ENCODE assay signal across 8 cellular contexts in genomic region chr1:165842363-165843129, GRCh38. TPM values are rescaled to one million over a fixed set of nuclear protein-coding genes. Genes with fewer than 3 reads are reported as not detected.
DNase-seq lines count a peak whose midpoint lies in the region; ATAC-seq lines count a peak whose summit lies in the region.

No MANE protein-coding gene starts in this region.

- no peaks in the 10 kb centered on the region for H3K9me3 Mint-ChIP-seq in activated naive CD4-positive, alpha-beta T cell treated with anti-CD3 and anti-CD28 coated beads for 36 hours
- no peaks in the 10 kb centered on the region for H3K9me3 Mint-ChIP-seq in stimulated activated effector memory CD8-positive, alpha-beta T cell treated with anti-CD3 and anti-CD28 coated beads, Interleukin-12 subunit alpha, Interleukin-12 subunit beta, amount 100 ng/mL, for 72 hours

- no peak overlapping the region for H3K4me3 Mint-ChIP-seq in activated naive CD4-positive, alpha-beta T cell treated with anti-CD3 and anti-CD28 coated beads for 36 hours
- H3K4me3 Mint-ChIP-seq in stimulated activated effector memory CD8-positive, alpha-beta T cell treated with anti-CD3 and anti-CD28 coated beads, Interleukin-12 subunit alpha, Interleukin-12 subunit beta, amount 100 ng/mL, for 72 hours: peak overlapping the region; percentile 25

- peak; percentile 58 for DNase-seq in activated naive CD4-positive, alpha-beta T cell treated with anti-CD3 and anti-CD28 coated beads for 36 hours
- DNase-seq in activated naive CD4-positive, alpha-beta T cell treated with Interleukin-2 at 50 U/mL for 16 hours: no peak
- DNase-seq in NCI-H510A treated with DMSO at 0.1 percent for 48 hours (lab: John Stamatoyannopoulos, UW) (peak; percentile 52), dermis blood vessel endothelial cell (peak; percentile 30), GM19240 (ENCODE audit: insufficient read length, low spot score) (no peak)
- no peak for DNase-seq in stimulated activated effector memory CD8-positive, alpha-beta T cell treated with anti-CD3 and anti-CD28 coated beads, Interleukin-12 subunit alpha, Interleukin-12 subunit beta, amount 100 ng/mL, for 72 hours (ENCODE audit: low spot score in 2 of 2)
- DNase-seq in activated effector memory CD4-positive, alpha-beta T cell treated with anti-CD3 and anti-CD28 coated beads, Interleukin-2, amount 50 U/mL, for 16 hours: no peak

- peaks cover 24% of the 10 kb centered on the region for H3K4me1 Mint-ChIP-seq in activated naive CD4-positive, alpha-beta T cell treated with anti-CD3 and anti-CD28 coated beads for 36 hours (ENCODE audit: low read depth)
- H3K4me1 Mint-ChIP-seq in stimulated activated effector memory CD8-positive, alpha-beta T cell treated with anti-CD3 and anti-CD28 coated beads, Interleukin-12 subunit alpha, Interleukin-12 subunit beta, amount 100 ng/mL, for 72 hours: peaks cover 60% of the 10 kb centered on the region

- ATAC-seq in HG02798 (IDR thresholded peaks at IDR 0.05; ENCODE audit: poor library complexity, unreplicated experiment): peak; percentile 42
- peak; percentile 61 for ATAC-seq in stimulated activated effector memory CD8-positive, alpha-beta T cell treated with anti-CD3 and anti-CD28 coated beads, Interleukin-12 subunit alpha, Interleukin-12 subunit beta, amount 100 ng/mL, for 72 hours

- CTCF ChIA-PET in activated naive CD4-positive, alpha-beta T cell treated with anti-CD3 and anti-CD28 coated beads for 36 hours (lab: Charles Lee): interaction anchor here (0.6 to 1.4 kb wide), 4 partner anchors 14 to 239 kb away, joined by 3 to 4 read pairs (median 4); no protein-coding TSS in a partner anchor

- intact Hi-C loops in activated naive CD4-positive, alpha-beta T cell treated with anti-CD3 and anti-CD28 coated beads for 36 hours (cut with micrococcal nuclease): loop anchor here (1.0 to 5.0 kb wide), 4 partner anchors 14 to 865 kb away; partner anchors contain the start of gene ALDH9A1

- no peaks in the 10 kb centered on the region for H3K27me3 Mint-ChIP-seq in activated naive CD4-positive, alpha-beta T cell treated with anti-CD3 and anti-CD28 coated beads for 36 hours (ENCODE audit: low read depth)

- peaks cover 11% of the 10 kb centered on the region for H3K36me3 Mint-ChIP-seq in activated naive CD4-positive, alpha-beta T cell treated with anti-CD3 and anti-CD28 coated beads for 36 hours (ENCODE audit: low read depth)
- peaks cover 6% of the 10 kb centered on the region for H3K36me3 Mint-ChIP-seq in stimulated activated effector memory CD8-positive, alpha-beta T cell treated with anti-CD3 and anti-CD28 coated beads, Interleukin-12 subunit alpha, Interleukin-12 subunit beta, amount 100 ng/mL, for 72 hours

- H3K27ac Mint-ChIP-seq in activated naive CD4-positive, alpha-beta T cell treated with anti-CD3 and anti-CD28 coated beads for 36 hours: peak overlapping the region; percentile 28
- H3K27ac Mint-ChIP-seq in stimulated activated effector memory CD8-positive, alpha-beta T cell treated with anti-CD3 and anti-CD28 coated beads, Interleukin-12 subunit alpha, Interleukin-12 subunit beta, amount 100 ng/mL, for 72 hours: peak overlapping the region; percentile 6

RNA-seq across cellular contexts. Expression of gene UCK2, which starts 15.1 kb away (rescaled TPM):
- 10 to 100 TPM; 58.8 to 61.5 TPM for total RNA-seq in activated naive CD4-positive, alpha-beta T cell treated with anti-CD3 and anti-CD28 coated beads for 36 hours
- total RNA-seq in dermis blood vessel endothelial cell: 84.7 and 86.3 TPM in 2 replicates

Comparison
In these comparisons a context has a peak if more than half of its experiments do, and no peak if none do; other contexts are left out.
1. DNase-seq: peak in activated naive CD4-positive, alpha-beta T cell treated with anti-CD3 and anti-CD28 coated beads for 36 hours (single experiment), NCI-H510A treated with DMSO at 0.1 percent for 48 hours (single experiment) and dermis blood vessel endothelial cell (single experiment); none in activated naive CD4-positive, alpha-beta T cell treated with Interleukin-2 at 50 U/mL for 16 hours (single experiment), stimulated activated effector memory CD8-positive, alpha-beta T cell treated with anti-CD3 and anti-CD28 coated beads, Interleukin-12 subunit alpha, Interleukin-12 subunit beta, amount 100 ng/mL, for 72 hours (0 of 2), activated effector memory CD4-positive, alpha-beta T cell treated with anti-CD3 and anti-CD28 coated beads, Interleukin-2, amount 50 U/mL, for 16 hours (single experiment) and GM19240 (single experiment).